ENCODE assay signal across 9 cellular contexts in the genomic region with DNA sequence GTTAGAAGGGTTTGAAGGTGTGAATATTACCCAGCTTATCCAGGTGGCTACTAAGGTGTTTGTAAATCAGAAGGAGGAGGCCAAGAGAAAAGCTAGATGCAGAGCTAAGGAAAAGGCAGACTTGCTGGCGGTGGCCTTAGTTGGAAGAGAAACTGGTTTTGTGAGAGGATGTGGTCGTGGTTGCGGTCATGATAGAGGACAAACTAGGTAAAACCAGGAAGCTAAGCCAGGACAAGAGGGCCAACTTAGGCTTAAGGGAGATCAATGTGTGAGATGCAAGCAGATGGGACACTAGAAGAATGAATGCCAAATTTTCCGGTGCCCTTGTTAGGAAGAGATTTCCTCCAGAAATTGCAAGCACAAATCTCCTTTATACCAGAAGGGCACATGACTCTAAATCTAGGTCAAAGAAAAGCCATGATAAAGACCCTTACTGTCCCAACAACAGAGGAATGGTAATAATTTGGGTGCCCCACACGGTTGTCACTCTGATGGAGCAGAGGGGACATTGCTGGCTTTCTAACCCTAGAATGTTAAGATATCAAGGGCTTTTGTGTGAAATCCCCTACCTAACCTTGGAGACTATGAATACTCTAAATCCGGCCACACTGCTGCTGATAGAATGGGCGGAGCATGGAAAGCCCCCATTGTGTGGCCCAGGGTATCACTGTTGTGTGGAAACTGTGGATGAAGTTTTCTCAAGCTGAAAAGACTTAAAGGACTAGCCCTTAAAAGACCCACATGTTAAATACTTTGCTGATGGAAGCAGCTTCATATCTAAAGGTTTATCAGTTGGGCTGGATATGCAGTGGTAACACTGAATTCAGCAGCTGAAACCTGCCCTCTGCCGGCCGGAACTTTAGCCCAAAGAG. TPM values are rescaled to one million over a fixed set of nuclear protein-coding genes. Genes with fewer than 3 reads are reported as not detected.
DNase-seq lines count a peak whose midpoint lies in the region; ATAC-seq and TF ChIP-seq lines count a peak whose summit lies in the region.
"Had no signal": no experiment of that assay in that cellular context is flagged by ENCODE, and none has a peak within 500 bp of the region (broad histone marks: within the 10 kb centered on the region; RNA-seq: fewer than 3 reads in every experiment).

No MANE protein-coding gene starts in this region.

- H3K36me3 ChIP-seq in BJ (ENCODE audit: control insufficient read depth, insufficient read depth, low read length) (no peaks in the 10 kb centered on the region), upper lobe of left lung (no peaks in the 10 kb centered on the region)

- POLR2A ChIA-PET in BJ (lab: Charles Lee), result no interaction called here

- ATAC-seq in GM18502 (IDR thresholded peaks at IDR 0.05; ENCODE audit: poor library complexity, unreplicated experiment), result peak; percentile 66
- ATAC-seq in HG02981 (IDR thresholded peaks at IDR 0.05; ENCODE audit: unreplicated experiment), result peak; percentile 50
- no peak for ATAC-seq in upper lobe of left lung (ENCODE audit: low FRiP score in 2 of 2)

- WGBS in upper lobe of left lung, 2 donors, result 83 to 84% methylated on average over 9 of the region's 9 CpGs

- peak overlapping the region in 1 of 4 donors; percentile 49 for H3K27ac ChIP-seq in upper lobe of left lung

- DNase-seq in BJ (ENCODE audit: low read depth) (no peak), OCI-M1 (lab: John Stamatoyannopoulos, UW) (peak; percentile 76), nucleus accumbens (lab: John Stamatoyannopoulos, UW) (no peak), upper lobe of left lung (no peak), hepatic stellate cell (ENCODE audit: low spot score) (no peak)
- peak; percentile 36 for DNase-seq in central memory CD4-positive, alpha-beta T cell

- peaks cover 0 to 9% (median 0%) of the 10 kb centered on the region in 4 donors for H3K9me3 ChIP-seq in upper lobe of left lung

- H3K27me3 ChIP-seq in BJ (ENCODE audit: control insufficient read depth, insufficient read depth, low read length) (peaks cover 2% of the 10 kb centered on the region; the same call in 1 of the 2 replicates), upper lobe of left lung (no peaks in the 10 kb centered on the region)

- H3K4me1 ChIP-seq in upper lobe of left lung, result peaks cover 0 to 12% (median 4%) of the 10 kb centered on the region in 4 donors

- no peak for TF ChIP-seq POLR2A in upper lobe of left lung (IDR thresholded peaks at IDR 0.05)

- H3K4me3 ChIP-seq in BJ (ENCODE audit: low read depth, low read length), result no peak overlapping the region
- no peak overlapping the region for H3K4me3 ChIP-seq in upper lobe of left lung

- TF ChIP-seq EP300 in upper lobe of left lung (IDR thresholded peaks at IDR 0.05), result no peak

- TF ChIP-seq CTCF in BJ (IDR thresholded peaks at IDR 0.05; ENCODE audit: insufficient read depth, low read depth, low read length) (peak; percentile 34), upper lobe of left lung (IDR thresholded peaks at IDR 0.05) (peak in 1 of 6 experiments; percentile 13)

- CTCF ChIA-PET in BJ (lab: Yijun Ruan, JAX), result interaction anchor here (0.7 kb wide), 2 partner anchors 71 to 76 kb away, joined by 3 to 4 read pairs; no protein-coding TSS in a partner anchor

RNA-seq across cellular contexts. Expression of a gene that starts 7.8 kb away (rescaled TPM):
- not detected in 2 replicates for polyA plus RNA-seq in BJ (2011; rRNA removed)
- polyA minus RNA-seq in BJ (2011; rRNA and poly(A)+ RNA removed), result not detected in 2 replicates
- not detected for total RNA-seq in upper lobe of left lung
- total RNA-seq: subcutaneous adipose tissue had no signal

RNA-seq across cellular contexts. Expression of a gene that starts 53.6 kb away (rescaled TPM):
- polyA plus RNA-seq in BJ (2011; rRNA removed), result 56.1 and 58.2 TPM in 2 replicates
- polyA minus RNA-seq in BJ (2011; rRNA and poly(A)+ RNA removed), result 24.6 and 25.2 TPM in 2 replicates
- 100 to 1,000 TPM in 5 of 6 donors, 10 to 100 TPM in 1; 94.0 to 216 (median 183) TPM for total RNA-seq in upper lobe of left lung

Comparison
In these comparisons a context has a peak if more than half of its experiments do, and no peak if none do; other contexts are left out.
1. DNase-seq: peak in OCI-M1 (single experiment) and central memory CD4-positive, alpha-beta T cell (single experiment); none in BJ (single experiment), nucleus accumbens (0 of 56), upper lobe of left lung (0 of 2) and hepatic stellate cell (single experiment).
2. ATAC-seq: peak in GM18502 (single experiment) and HG02981 (single experiment); none in upper lobe of left lung (0 of 2).